1 cellular context compared by ENCODE assay signal in genomic region chr4:158729716-158730559, GRCh38.
TF ChIP-seq lines count a peak whose summit lies in the region.

No MANE protein-coding gene starts in this region.

TF ChIP-seq in GM23338, 12 proteins besides CTCF, POLR2A, EP300 and RAD21 (continued from another document):
- TF ChIP-seq ZNF462 (CRISPR knock-in tag; IDR thresholded peaks at IDR 0.05) (no peak; the same call in 1 of the 2 replicates), CREB1 (CRISPR knock-in tag; IDR thresholded peaks at IDR 0.05; ENCODE audit: low read depth) (no peak), STAT1 (IDR thresholded peaks at IDR 0.05; ENCODE audit: unreplicated experiment) (no peak), REST (IDR thresholded peaks at IDR 0.05; ENCODE audit: unreplicated experiment) (no peak)
